ENCODE assay signal across 1 cellular context in the genomic region with DNA sequence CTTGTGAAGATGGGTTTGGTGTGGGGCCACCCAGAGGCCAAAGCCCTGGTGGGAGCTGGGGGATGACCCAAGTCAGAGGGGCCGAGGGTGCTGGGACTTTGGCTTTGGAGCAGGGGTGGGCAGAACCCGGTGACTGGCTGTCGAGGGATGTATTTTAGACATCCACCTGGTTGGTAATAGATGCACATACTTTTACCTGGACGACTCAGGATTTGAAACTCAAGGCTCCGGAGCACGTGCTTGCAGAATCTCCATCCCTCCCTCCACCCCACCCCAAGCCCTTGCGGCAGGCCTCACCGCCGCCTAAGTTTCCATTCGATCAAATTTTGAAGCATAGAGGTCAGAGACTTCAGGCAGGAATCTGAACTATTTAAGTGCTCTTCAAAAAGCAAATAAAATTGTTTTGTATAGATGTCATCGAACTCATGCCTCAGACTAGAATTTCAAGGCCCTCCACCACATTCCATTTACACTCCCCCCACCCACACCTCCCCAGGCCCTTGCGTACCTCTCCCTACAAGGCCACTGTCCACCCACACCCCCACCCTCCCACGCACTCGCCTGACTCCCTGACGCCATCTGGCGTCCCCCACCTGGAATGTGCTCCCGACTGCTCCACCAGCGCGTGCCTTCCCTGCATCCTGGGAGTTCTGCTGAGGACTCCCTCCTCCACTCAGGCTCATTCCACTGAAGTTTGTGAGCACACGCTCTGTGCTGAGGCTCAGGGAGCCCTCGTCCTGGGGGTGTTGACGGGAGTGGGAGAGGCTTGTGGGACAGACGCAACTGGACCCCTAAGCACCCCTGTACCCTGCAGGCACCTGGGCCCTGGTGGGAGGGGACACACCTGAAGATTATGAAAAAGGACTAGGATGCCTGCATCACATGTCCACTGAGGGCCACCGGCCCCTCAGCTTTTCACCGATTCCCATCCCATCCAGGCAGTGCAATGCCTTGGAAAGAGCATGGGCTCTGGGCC.
TF ChIP-seq lines count a peak whose summit lies in the region.

No MANE protein-coding gene starts in this region.

TF ChIP-seq in HEK293, 187 proteins besides CTCF, POLR2A, EP300 and RAD21 (continued from another document):
- TF ChIP-seq KLF17 (tag by site-specific recombination; IDR thresholded peaks at IDR 0.05) (peak; percentile 37; the same call in 1 of the 2 replicates), ZNF600 (tag by site-specific recombination; IDR thresholded peaks at IDR 0.05) (0 out of 2 replicates have a peak, but pooled peaks have one; percentile 23), GLIS1 (tag by site-specific recombination; IDR thresholded peaks at IDR 0.05) (peak; percentile 43)
TF ChIP-seq in HEK293: peak in this region for 8.
